Comparison of ENCODE assay signal across 22 cellular contexts in the genomic region with DNA sequence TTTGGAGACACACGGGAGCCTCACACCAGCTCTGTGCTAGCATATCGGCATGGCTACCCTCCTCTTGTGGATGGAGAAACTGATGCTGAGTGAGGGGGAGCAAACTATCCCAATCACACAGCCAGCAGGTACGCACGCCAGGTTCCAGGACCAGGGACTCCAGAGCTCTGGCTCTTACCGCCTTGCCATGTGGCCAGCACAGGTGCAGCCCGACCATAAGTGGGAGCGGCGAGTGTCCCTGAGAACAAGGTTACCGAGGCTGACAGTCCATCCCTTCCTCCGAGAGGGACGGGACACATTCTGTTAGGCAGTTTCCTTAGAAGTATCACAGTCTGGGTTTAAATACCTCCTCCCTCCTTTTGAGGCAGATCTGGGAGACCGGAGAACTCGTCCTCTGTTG.
A peak's percentile ranks its signal among the peaks of the same experiment; 100 is the strongest.
DNase-seq lines count a peak whose midpoint lies in the region; ATAC-seq, FAIRE-seq and TF ChIP-seq lines count a peak whose summit lies in the region.
"Had no signal": no experiment of that assay in that cellular context is flagged by ENCODE, and none has a peak within 500 bp of the region (broad histone marks: within the 10 kb centered on the region; RNA-seq: fewer than 3 reads in every experiment).

No MANE protein-coding gene starts in this region.

- peak; percentile 7 for FAIRE-seq in bronchial epithelial cell (lab: Jason Lieb, UNC)
- FAIRE-seq: A204.1, D721Med, H54, K562 had no signal

- H3K36me3 ChIP-seq in bronchial epithelial cell (ENCODE audit: control insufficient read depth, insufficient read depth, low read length), result no peaks in the 10 kb centered on the region
- H3K36me3 ChIP-seq: MG63 had no signal

- ATAC-seq in left ventricle myocardium superior (no peak), naive B cell (ENCODE audit: low read depth in 2 of 2) (no peak), GM18498 (IDR thresholded peaks at IDR 0.05; ENCODE audit: unreplicated experiment) (no peak), HG03135 (IDR thresholded peaks at IDR 0.05; ENCODE audit: unreplicated experiment) (no peak), SK-N-SH treated with all-trans-retinoic acid at 6 μM for 48 hours (no peak)
- ATAC-seq: K562 had no signal

- no peaks in the 10 kb centered on the region for H3K9me3 Mint-ChIP-seq in naive B cell

- DNase-seq in cardiac septum (ENCODE audit: low spot score) (peak; percentile 26), left ventricle myocardium superior (no peak), bronchial epithelial cell (ENCODE audit: low read depth) (no peak), naive B cell (no peak), SKM-1 treated with dmso at 0.1 percent for 144 hours (lab: John Stamatoyannopoulos, UW; ENCODE audit: unreplicated experiment) (no peak)
- DNase-seq: DMS53, GDM1, MG63, NCI-H1417, NCI-H1694 treated with DMSO at 0.1 percent for 48 hours, NCI-H2081 treated with DMSO at 0.1 percent for 48 hours, NCI-H2171 treated with DMSO at 0.1 percent for 48 hours, NCI-H524 treated with DMSO at 0.1 percent for 48 hours, PC-9, SHP77 treated with DMSO at 0.1 percent for 48 hours had no signal

- H3K4me1 Mint-ChIP-seq in naive B cell, result peaks cover 50 to 80% (median 73%) of the 10 kb centered on the region in 3 donors

- peaks cover 14 to 18% of the 10 kb centered on the region in 2 donors for H3K36me3 Mint-ChIP-seq in naive B cell

- H3K4me3 ChIP-seq in bronchial epithelial cell (ENCODE audit: low read depth, low read length), result no peak overlapping the region
- H3K4me3 ChIP-seq: K562, MG63, PC-9 had no signal

- peak overlapping the region; percentile 70 to 99 (median 98) for H3K27ac Mint-ChIP-seq in naive B cell

- TF ChIP-seq CTCF in bronchial epithelial cell (IDR thresholded peaks at IDR 0.05; ENCODE audit: insufficient read depth, low read length, severe bottlenecking), result no peak

- no peaks in the 10 kb centered on the region for H3K27me3 ChIP-seq in bronchial epithelial cell (ENCODE audit: control insufficient read depth, insufficient read depth, low read length)
- H3K27me3 ChIP-seq: MG63 had no signal

- H3K27me3 Mint-ChIP-seq in naive B cell, result no peaks in the 10 kb centered on the region

- intact Hi-C loops in cardiac septum (cut with DNase I), result no loop called here
- intact Hi-C loops in left ventricle myocardium superior (cut with micrococcal nuclease), result no loop called here

- peak overlapping the region in 1 of 8 donors; percentile 54 for H3K4me3 Mint-ChIP-seq in naive B cell

TF ChIP-seq in SK-N-SH treated with all-trans-retinoic acid at 6 μM for 48 hours, 23 proteins besides CTCF, POLR2A, EP300 and RAD21:
- TF ChIP-seq, protein P1, sequence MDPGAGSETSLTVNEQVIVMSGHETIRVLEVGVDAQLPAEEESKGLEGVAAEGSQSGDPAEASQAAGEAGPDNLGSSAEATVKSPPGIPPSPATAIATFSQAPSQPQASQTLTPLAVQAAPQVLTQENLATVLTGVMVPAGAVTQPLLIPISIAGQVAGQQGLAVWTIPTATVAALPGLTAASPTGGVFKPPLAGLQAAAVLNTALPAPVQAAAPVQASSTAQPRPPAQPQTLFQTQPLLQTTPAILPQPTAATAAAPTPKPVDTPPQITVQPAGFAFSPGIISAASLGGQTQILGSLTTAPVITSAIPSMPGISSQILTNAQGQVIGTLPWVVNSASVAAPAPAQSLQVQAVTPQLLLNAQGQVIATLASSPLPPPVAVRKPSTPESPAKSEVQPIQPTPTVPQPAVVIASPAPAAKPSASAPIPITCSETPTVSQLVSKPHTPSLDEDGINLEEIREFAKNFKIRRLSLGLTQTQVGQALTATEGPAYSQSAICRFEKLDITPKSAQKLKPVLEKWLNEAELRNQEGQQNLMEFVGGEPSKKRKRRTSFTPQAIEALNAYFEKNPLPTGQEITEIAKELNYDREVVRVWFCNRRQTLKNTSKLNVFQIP (CRISPR knock-in tag; IDR thresholded peaks at IDR 0.05; ENCODE audit: borderline replicate concordance, low read depth), result no peak
- TF ChIP-seq TOX (CRISPR knock-in tag; IDR thresholded peaks at IDR 0.05; ENCODE audit: borderline replicate concordance), result no peak
- TF ChIP-seq ZFP3 (CRISPR knock-in tag; IDR thresholded peaks at IDR 0.05), result no peak
